Comparison of ENCODE assay signal across 1 cellular context in the genomic region with DNA sequence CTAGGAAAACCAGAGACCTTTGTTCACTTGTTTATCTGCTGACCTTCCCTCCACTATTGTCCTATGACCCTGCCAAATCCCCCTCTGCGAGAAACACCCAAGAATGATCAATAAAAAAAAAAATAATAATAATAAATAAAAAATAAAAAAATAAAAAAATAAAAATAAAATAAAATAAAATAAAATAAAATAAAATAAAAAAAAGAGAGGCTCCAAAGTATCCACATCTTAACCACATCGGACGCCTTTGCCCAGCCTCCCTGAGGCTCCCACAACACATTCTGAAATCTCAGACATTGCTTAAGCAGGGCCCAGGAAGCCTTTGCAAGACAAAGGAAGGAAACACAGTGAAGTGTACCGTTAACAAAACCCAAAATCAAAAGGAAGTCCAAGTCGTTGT.
TF ChIP-seq lines count a peak whose summit lies in the region.

No MANE protein-coding gene starts in this region.

TF ChIP-seq in H1, 55 proteins besides CTCF, POLR2A, EP300 and RAD21:
- TF ChIP-seq CEBPB (IDR thresholded peaks at IDR 0.05; ENCODE audit: low read depth, low read length): peak; percentile 48; the same call in 1 of the 2 replicates
